22 cellular contexts compared by ENCODE assay signal in genomic region chr22:49580024-49580423, GRCh38.
"Had no signal": no experiment of that assay in that cellular context is flagged by ENCODE, and none has a peak within 500 bp of the region (broad histone marks: within the 10 kb centered on the region; RNA-seq: fewer than 3 reads in every experiment).

No MANE protein-coding gene starts in this region.

- H3K9me3 ChIP-seq: colonic mucosa had no signal

- H2AFZ ChIP-seq: hepatocyte had no signal

- H3K4me2 ChIP-seq: hepatocyte had no signal

- H3K36me3 ChIP-seq: colonic mucosa, esophagus muscularis mucosa, gastroesophageal sphincter, heart left ventricle, lower lobe of right lung had no signal

- DNase-seq: colonic mucosa; dermis blood vessel endothelial cell; dorsolateral prefrontal cortex; effector CD4-positive, alpha-beta T cell; effector memory CD4-positive, alpha-beta T cell; foreskin keratinocyte; heart left ventricle; hypothalamus; left cardiac atrium; left lung; left ventricle myocardium superior; lower lobe of right lung; mesenchymal stem cell; mucosa of descending colon; naive B cell had no signal

- FAIRE-seq: endothelial cell of umbilical vein, frontal cortex, islet of Langerhans, keratinocyte had no signal

- H3K27me3 ChIP-seq: colonic mucosa, dorsolateral prefrontal cortex, foreskin keratinocyte, heart left ventricle, hepatocyte, left lung had no signal

- H3K79me2 ChIP-seq: hepatocyte had no signal

- H3K27ac ChIP-seq: colonic mucosa, dorsolateral prefrontal cortex, esophagus muscularis mucosa, foreskin keratinocyte, gastroesophageal sphincter, heart left ventricle, hepatocyte, left lung, lower lobe of right lung had no signal

- H3K4me3 ChIP-seq: colonic mucosa, dorsolateral prefrontal cortex, esophagus muscularis mucosa, gastroesophageal sphincter, heart left ventricle, hepatocyte, left lung, lower lobe of right lung, mucosa of descending colon had no signal

- H3K4me1 ChIP-seq: colonic mucosa, esophagus muscularis mucosa, foreskin keratinocyte, gastroesophageal sphincter, lower lobe of right lung had no signal
